20 cellular contexts compared by ENCODE assay signal in genomic region chr9:96392263-96392662, GRCh38. TPM values are rescaled to one million over a fixed set of nuclear protein-coding genes. Genes with fewer than 3 reads are reported as not detected.
DNase-seq lines count a peak whose midpoint lies in the region; ATAC-seq and TF ChIP-seq lines count a peak whose summit lies in the region.
"Had no signal": no experiment of that assay in that cellular context is flagged by ENCODE, and none has a peak within 500 bp of the region (broad histone marks: within the 10 kb centered on the region; RNA-seq: fewer than 3 reads in every experiment).

No MANE protein-coding gene starts in this region.

- H3K4ac ChIP-seq in trophoblast cell (ENCODE audit: low read depth, low read length): no peak overlapping the region

- H4K12ac ChIP-seq in trophoblast cell (ENCODE audit: low read depth, low read length): no peak overlapping the region

- no peaks in the 10 kb centered on the region for H3K79me1 ChIP-seq in trophoblast cell (ENCODE audit: low read length)

- no peaks in the 10 kb centered on the region for H3K27me3 ChIP-seq in trophoblast cell (ENCODE audit: insufficient read depth, low read length)

- TF ChIP-seq CTCF in WTC11 (IDR thresholded peaks at IDR 0.05): no peak
- no peak for TF ChIP-seq CTCF in nephron (IDR thresholded peaks at IDR 0.05; ENCODE audit: unreplicated experiment in 3 of 3)
- no peak for TF ChIP-seq CTCF in type B pancreatic cell (conservative IDR thresholded peaks at IDR 0.05)

- H3K9me3 ChIP-seq in trophoblast cell (ENCODE audit: insufficient read depth, low read depth, low read length): no peaks in the 10 kb centered on the region

- no peak overlapping the region for H2BK5ac ChIP-seq in trophoblast cell (ENCODE audit: low read depth, low read length, poor library complexity)

- no peak overlapping the region for H2AFZ ChIP-seq in trophoblast cell (ENCODE audit: insufficient read depth, low read length, poor library complexity)
- H2AFZ ChIP-seq: GM23248 had no signal

- no peak overlapping the region for H2BK12ac ChIP-seq in trophoblast cell (ENCODE audit: low read length)

- H3K4me2 ChIP-seq in trophoblast cell (ENCODE audit: low read length): no peak overlapping the region

- no peak overlapping the region for H3K4me3 Mint-ChIP-seq in activated naive CD4-positive, alpha-beta T cell treated with anti-CD3 and anti-CD28 coated beads, Interleukin-2, amount 10 ng/mL, durations not matched to agents 7 days and 5 days
- H3K4me3 Mint-ChIP-seq in WTC11: no peak overlapping the region
- no peak overlapping the region for H3K4me3 Mint-ChIP-seq in nephron
- no peak overlapping the region for H3K4me3 Mint-ChIP-seq in type B pancreatic cell
- H3K4me3 Mint-ChIP-seq: B cell had no signal

- H3K9ac ChIP-seq in trophoblast cell (ENCODE audit: low read length): no peak overlapping the region
- H3K9ac ChIP-seq: GM23248 had no signal

- H3K36me3 Mint-ChIP-seq in activated naive CD4-positive, alpha-beta T cell treated with anti-CD3 and anti-CD28 coated beads, Interleukin-2, amount 10 ng/mL, durations not matched to agents 7 days and 5 days: peaks cover 60% of the 10 kb centered on the region
- H3K36me3 Mint-ChIP-seq in WTC11: peaks cover 40% of the 10 kb centered on the region
- peaks cover 4% of the 10 kb centered on the region for H3K36me3 Mint-ChIP-seq in nephron (ENCODE audit: low read depth)
- peaks cover 7% of the 10 kb centered on the region for H3K36me3 Mint-ChIP-seq in type B pancreatic cell

- no peak overlapping the region for H3K14ac ChIP-seq in trophoblast cell (ENCODE audit: low read length)

- no peak overlapping the region for H2AK5ac ChIP-seq in trophoblast cell (ENCODE audit: low read length)

- H3K4me1 ChIP-seq in trophoblast cell (ENCODE audit: control insufficient read depth in 1 of 2, insufficient read depth in 2 of 2, low read length in 2 of 2): no peaks in the 10 kb centered on the region

- no peak overlapping the region for H4K8ac ChIP-seq in trophoblast cell (ENCODE audit: low read depth, low read length)

- ATAC-seq in WTC11 (no peak), GM19463 (IDR thresholded peaks at IDR 0.05; ENCODE audit: unreplicated experiment) (no peak), GM21619 (IDR thresholded peaks at IDR 0.05; ENCODE audit: unreplicated experiment) (no peak)
- ATAC-seq: PC-3 had no signal

- WGBS in trophoblast cell (ENCODE audit: extremely low coverage, insufficient coverage, insufficient read length): no CpG with 5 or more reads among the region's 12 CpGs

- H2BK120ac ChIP-seq in trophoblast cell (ENCODE audit: insufficient read depth, low read length, poor library complexity): no peak overlapping the region

- no peak overlapping the region for H4K91ac ChIP-seq in trophoblast cell (ENCODE audit: low read depth, low read length)

- no peak overlapping the region for H3K27ac ChIP-seq in trophoblast cell (ENCODE audit: low read depth, low read length)
- H3K27ac ChIP-seq: GM23248 had no signal

- CTCF ChIA-PET in activated naive CD4-positive, alpha-beta T cell treated with anti-CD3 and anti-CD28 coated beads, Interleukin-2, amount 10 ng/mL, durations not matched to agents 7 days and 5 days (lab: Charles Lee): no interaction called here
- CTCF ChIA-PET in WTC11 (lab: Charles Lee): no interaction called here

- H3K27me3 Mint-ChIP-seq in activated naive CD4-positive, alpha-beta T cell treated with anti-CD3 and anti-CD28 coated beads, Interleukin-2, amount 10 ng/mL, durations not matched to agents 7 days and 5 days: no peaks in the 10 kb centered on the region
- H3K27me3 Mint-ChIP-seq in WTC11 (ENCODE audit: low read depth) (no peaks in the 10 kb centered on the region), nephron (ENCODE audit: low read depth) (no peaks in the 10 kb centered on the region), type B pancreatic cell (no peaks in the 10 kb centered on the region)
- H3K27me3 Mint-ChIP-seq: B cell had no signal

- H3K9me3 Mint-ChIP-seq in activated naive CD4-positive, alpha-beta T cell treated with anti-CD3 and anti-CD28 coated beads, Interleukin-2, amount 10 ng/mL, durations not matched to agents 7 days and 5 days: no peaks in the 10 kb centered on the region
- H3K9me3 Mint-ChIP-seq in WTC11: no peaks in the 10 kb centered on the region
- no peaks in the 10 kb centered on the region for H3K9me3 Mint-ChIP-seq in nephron
- H3K9me3 Mint-ChIP-seq in type B pancreatic cell: no peaks in the 10 kb centered on the region

- H3K27ac Mint-ChIP-seq in activated naive CD4-positive, alpha-beta T cell treated with anti-CD3 and anti-CD28 coated beads, Interleukin-2, amount 10 ng/mL, durations not matched to agents 7 days and 5 days: peak overlapping the region; percentile 60
- peak overlapping the region; percentile 15; the same call in 1 of the 2 replicates for H3K27ac Mint-ChIP-seq in WTC11
- peak overlapping the region in 2 of 3 experiments; percentile 12 to 45 for H3K27ac Mint-ChIP-seq in nephron
- H3K27ac Mint-ChIP-seq in type B pancreatic cell: peak overlapping the region; percentile 71
- H3K27ac Mint-ChIP-seq: B cell had no signal

- H3K4me3 ChIP-seq in trophoblast cell (ENCODE audit: low read depth, low read length): no peak overlapping the region
- H3K4me3 ChIP-seq: GM23248 had no signal

- no peak overlapping the region for H3K18ac ChIP-seq in trophoblast cell (ENCODE audit: low read length)

- no peak overlapping the region for H3K23ac ChIP-seq in trophoblast cell (ENCODE audit: low read length)

- no peak for DNase-seq in activated naive CD4-positive, alpha-beta T cell treated with anti-CD3 and anti-CD28 coated beads, Interleukin-2, amount 10 ng/mL, durations not matched to agents 7 days and 5 days
- DNase-seq in activated naive CD4-positive, alpha-beta T cell (lab: John Stamatoyannopoulos, UW): no peak
- DNase-seq in WTC11 (ENCODE audit: low spot score) (no peak), type B pancreatic cell (ENCODE audit: extremely low spot score, unreplicated experiment) (peak; percentile 40), trophoblast cell (no peak)
- DNase-seq: DMS153, GDM1, GM23248, HCEC 1CT, KG1, MV-4-11, NCI-H1694 treated with DMSO at 0.1 percent for 48 hours, NCI-H2107, NCI-H2227 treated with DMSO at 0.1 percent for 48 hours, NCI-H510A treated with DMSO at 0.1 percent for 48 hours, PC-3 had no signal

- POLR2A ChIA-PET in WTC11 (lab: Charles Lee): no interaction called here

- H3K79me2 ChIP-seq in trophoblast cell (ENCODE audit: control insufficient read depth, insufficient read depth, low read length, poor library complexity): no peaks in the 10 kb centered on the region

- H3K4me1 Mint-ChIP-seq in activated naive CD4-positive, alpha-beta T cell treated with anti-CD3 and anti-CD28 coated beads, Interleukin-2, amount 10 ng/mL, durations not matched to agents 7 days and 5 days: peaks cover 21% of the 10 kb centered on the region
- peaks cover 22% of the 10 kb centered on the region for H3K4me1 Mint-ChIP-seq in WTC11
- peaks cover 6% of the 10 kb centered on the region for H3K4me1 Mint-ChIP-seq in nephron
- H3K4me1 Mint-ChIP-seq in type B pancreatic cell (ENCODE audit: unreplicated experiment): peaks cover 4% of the 10 kb centered on the region
- H3K4me1 Mint-ChIP-seq: B cell had no signal

- H3K36me3 ChIP-seq in trophoblast cell (ENCODE audit: control insufficient read depth in 1 of 2, insufficient read depth in 2 of 2, low read length in 2 of 2): peaks cover 27 to 30% of the 10 kb centered on the region in 2 experiments

TF ChIP-seq in WTC11, 78 proteins besides CTCF, POLR2A, EP300 and RAD21:
- TF ChIP-seq, protein P1, sequence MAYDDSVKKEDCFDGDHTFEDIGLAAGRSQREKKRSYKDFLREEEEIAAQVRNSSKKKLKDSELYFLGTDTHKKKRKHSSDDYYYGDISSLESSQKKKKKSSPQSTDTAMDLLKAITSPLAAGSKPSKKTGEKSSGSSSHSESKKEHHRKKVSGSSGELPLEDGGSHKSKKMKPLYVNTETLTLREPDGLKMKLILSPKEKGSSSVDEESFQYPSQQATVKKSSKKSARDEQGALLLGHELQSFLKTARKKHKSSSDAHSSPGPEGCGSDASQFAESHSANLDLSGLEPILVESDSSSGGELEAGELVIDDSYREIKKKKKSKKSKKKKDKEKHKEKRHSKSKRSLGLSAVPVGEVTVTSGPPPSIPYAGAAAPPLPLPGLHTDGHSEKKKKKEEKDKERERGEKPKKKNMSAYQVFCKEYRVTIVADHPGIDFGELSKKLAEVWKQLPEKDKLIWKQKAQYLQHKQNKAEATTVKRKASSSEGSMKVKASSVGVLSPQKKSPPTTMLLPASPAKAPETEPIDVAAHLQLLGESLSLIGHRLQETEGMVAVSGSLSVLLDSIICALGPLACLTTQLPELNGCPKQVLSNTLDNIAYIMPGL (CRISPR knock-in tag; IDR thresholded peaks at IDR 0.05): no peak
- TF ChIP-seq RORB (CRISPR knock-in tag; IDR thresholded peaks at IDR 0.05): no peak

RNA-seq across cellular contexts. Expression of gene SLC35D2, which starts 8.8 kb away (rescaled TPM):
- total RNA-seq in WTC11 (2021): 14.6 to 18.2 TPM (median 17.3 TPM) in 3 replicates
- total RNA-seq in type B pancreatic cell (ENCODE audit: low replicate concordance): 25.7 and 40.5 TPM in 2 replicates
- polyA plus RNA-seq in trophoblast cell (2013): 39.3 and 41.1 TPM in 2 replicates

RNA-seq across cellular contexts. Expression of gene ZNF367, which starts 25.9 kb away (rescaled TPM):
- total RNA-seq in WTC11 (2021) (6.3 to 7.5 TPM (median 7.4 TPM) in 3 replicates), type B pancreatic cell (ENCODE audit: low replicate concordance) (4.3 and 7.2 TPM in 2 replicates)
- polyA plus RNA-seq in trophoblast cell (2013): 3.3 and 3.5 TPM in 2 replicates

RNA-seq across cellular contexts. Expression of gene HABP4, which starts 57.7 kb away (rescaled TPM):
- total RNA-seq in WTC11 (2021) (9.8 to 11.0 TPM (median 10.1 TPM) in 3 replicates), type B pancreatic cell (ENCODE audit: low replicate concordance) (10.1 and 19.4 TPM in 2 replicates)
- 14.8 and 15.9 TPM in 2 replicates for polyA plus RNA-seq in trophoblast cell (2013)

Comparison
In these comparisons a context has a peak if more than half of its experiments do, and no peak if none do; other contexts are left out.
1. H3K27ac Mint-ChIP-seq: peak in every context shown above with its lines; median percentile 71 in type B pancreatic cell; 60 in activated naive CD4-positive, alpha-beta T cell treated with anti-CD3 and anti-CD28 coated beads, Interleukin-2, amount 10 ng/mL, durations not matched to agents 7 days and 5 days; 28 in nephron; 15 in WTC11.